Comparison of ENCODE assay signal across 26 cellular contexts in the genomic region with DNA sequence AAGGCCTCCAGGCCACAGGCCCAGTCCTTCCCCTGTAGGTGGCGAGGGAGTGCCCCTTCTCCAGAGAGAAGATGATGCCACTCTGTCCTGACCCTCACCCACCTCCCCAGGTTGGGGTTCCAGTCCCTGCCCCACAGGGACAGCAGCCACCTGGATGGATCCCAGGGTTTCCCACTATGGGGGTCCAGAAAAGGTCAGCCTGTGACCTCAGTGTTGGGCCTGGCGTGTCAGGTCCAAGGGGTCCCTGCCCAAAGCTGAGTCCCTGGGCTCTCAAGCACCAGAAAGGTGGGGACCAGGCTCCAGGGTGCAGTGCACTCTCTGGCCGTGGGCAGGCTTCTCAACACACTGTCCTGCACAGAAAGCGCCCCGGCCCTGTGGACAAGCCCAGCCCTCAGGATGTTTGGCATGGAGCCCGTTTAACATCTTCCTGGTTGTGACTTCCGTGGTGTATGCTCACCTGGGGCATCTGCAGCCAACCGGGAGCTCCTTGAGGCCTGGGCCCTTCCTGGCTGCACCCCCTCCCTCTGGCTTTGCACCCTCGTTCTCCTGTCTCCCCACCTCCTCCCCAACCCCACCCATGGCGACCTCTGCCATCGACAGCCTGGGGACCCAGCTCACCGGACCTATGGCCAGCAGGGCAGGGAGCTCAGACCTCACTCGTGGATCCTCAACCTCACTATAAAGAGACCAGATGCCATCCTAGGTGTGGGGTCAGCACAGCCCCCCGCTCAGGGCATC. TPM values are rescaled to one million over a fixed set of nuclear protein-coding genes. Genes with fewer than 3 reads are reported as not detected.
DNase-seq lines count a peak whose midpoint lies in the region; ATAC-seq and TF ChIP-seq lines count a peak whose summit lies in the region.
"Had no signal": no experiment of that assay in that cellular context is flagged by ENCODE, and none has a peak within 500 bp of the region (broad histone marks: within the 10 kb centered on the region; RNA-seq: fewer than 3 reads in every experiment).

No MANE protein-coding gene starts in this region.

- DNase-seq in cardiac septum (ENCODE audit: low spot score), result peak; percentile 64
- DNase-seq in left cardiac atrium, result no peak
- DNase-seq in islet precursor cell, result peak; percentile 38
- peak; percentile 8 for DNase-seq in progenitor cell of endocrine pancreas (ENCODE audit: low spot score, unreplicated experiment)
- DNase-seq in aorta, result peak; percentile 29 to 64
- DNase-seq in HPDE6-E6E7 (ENCODE audit: extremely low spot score), result no peak
- no peak for DNase-seq in NCI-H1105 treated with DMSO at 0.1 percent for 48 hours (lab: John Stamatoyannopoulos, UW)
- DNase-seq: ACHN; activated CD4-positive, alpha-beta T cell treated with anti-CD3 and anti-CD28 coated beads, Interleukin-2, amount 10 ng/mL, durations not matched to agents 7 days and 5 days; activated CD8-positive, alpha-beta memory T cell treated with anti-CD3 and anti-CD28 coated beads, Interleukin-2, amount 10 ng/mL, durations not matched to agents 7 days and 5 days; activated naive CD8-positive, alpha-beta T cell treated with anti-CD3 and anti-CD28 coated beads, Interleukin-2, amount 50 U/mL, for 24 hours; cerebellar nuclear complex; COR-L47; effector CD8-positive, alpha-beta T cell; erythroblast; foreskin fibroblast; GDM1; NCI-H2081; NCI-H226; NCI-H774; nucleus accumbens had no signal

- H3K27ac ChIP-seq in aorta (ENCODE audit: low read depth in 1 of 2, low read length in 2 of 2), result no peak overlapping the region
- H3K27ac ChIP-seq: RWPE1, VCaP had no signal

- intact Hi-C loops in cardiac septum (cut with DNase I), result no loop called here
- intact Hi-C loops in left cardiac atrium (cut with DNase I), result no loop called here
- intact Hi-C loops in aorta (cut with DNase I), result no loop called here

- no peaks in the 10 kb centered on the region for H3K9me3 Mint-ChIP-seq in progenitor cell of endocrine pancreas (ENCODE audit: low read depth)
- H3K9me3 Mint-ChIP-seq: activated CD4-positive, alpha-beta T cell treated with anti-CD3 and anti-CD28 coated beads, Interleukin-2, amount 10 ng/mL, durations not matched to agents 7 days and 5 days; activated naive CD8-positive, alpha-beta T cell treated with anti-CD3 and anti-CD28 coated beads, Interleukin-2, amount 50 U/mL, for 24 hours; activated T-helper 17 cell treated with anti-CD3 and anti-CD28 coated beads, Interleukin-2, amount 50 U/mL, for 72 hours had no signal

- no peaks in the 10 kb centered on the region for H3K36me3 ChIP-seq in aorta (ENCODE audit: control insufficient read depth in 1 of 2, insufficient read depth in 2 of 2, low read length in 1 of 2)
- H3K36me3 ChIP-seq: BLaER1 had no signal

- H3K4me3 Mint-ChIP-seq in progenitor cell of endocrine pancreas (ENCODE audit: low read depth), result no peak overlapping the region
- H3K4me3 Mint-ChIP-seq: activated CD4-positive, alpha-beta T cell treated with anti-CD3 and anti-CD28 coated beads, Interleukin-2, amount 10 ng/mL, durations not matched to agents 7 days and 5 days; activated CD8-positive, alpha-beta memory T cell treated with anti-CD3 and anti-CD28 coated beads, Interleukin-2, amount 10 ng/mL, durations not matched to agents 7 days and 5 days; activated naive CD8-positive, alpha-beta T cell treated with anti-CD3 and anti-CD28 coated beads, Interleukin-2, amount 50 U/mL, for 24 hours; activated T-helper 17 cell treated with anti-CD3 and anti-CD28 coated beads, Interleukin-2, amount 50 U/mL, for 72 hours had no signal

- H3K36me3 Mint-ChIP-seq in progenitor cell of endocrine pancreas (ENCODE audit: insufficient read depth), result no peaks in the 10 kb centered on the region
- H3K36me3 Mint-ChIP-seq: activated CD8-positive, alpha-beta memory T cell treated with anti-CD3 and anti-CD28 coated beads, Interleukin-2, amount 10 ng/mL, durations not matched to agents 7 days and 5 days had no signal

- H3K4me1 Mint-ChIP-seq in progenitor cell of endocrine pancreas (ENCODE audit: low read depth), result no peaks in the 10 kb centered on the region
- H3K4me1 Mint-ChIP-seq: activated CD4-positive, alpha-beta T cell treated with anti-CD3 and anti-CD28 coated beads, Interleukin-2, amount 10 ng/mL, durations not matched to agents 7 days and 5 days; activated CD8-positive, alpha-beta memory T cell treated with anti-CD3 and anti-CD28 coated beads, Interleukin-2, amount 10 ng/mL, durations not matched to agents 7 days and 5 days; activated naive CD8-positive, alpha-beta T cell treated with anti-CD3 and anti-CD28 coated beads, Interleukin-2, amount 50 U/mL, for 24 hours; activated T-helper 17 cell treated with anti-CD3 and anti-CD28 coated beads, Interleukin-2, amount 50 U/mL, for 72 hours had no signal

- H3K4me3 ChIP-seq in aorta (ENCODE audit: low read length in 2 of 2), result no peak overlapping the region
- H3K4me3 ChIP-seq: BLaER1 had no signal

- 83 to 84% methylated on average over 14 of the region's 14 CpGs for WGBS in aorta, 2 donors

- ATAC-seq in left cardiac atrium, result no peak
- peak; percentile 23 for ATAC-seq in aorta (ENCODE audit: low FRiP score)
- ATAC-seq in HG03565 (IDR thresholded peaks at IDR 0.05; ENCODE audit: unreplicated experiment), result no peak
- ATAC-seq: activated CD8-positive, alpha-beta memory T cell treated with anti-CD3 and anti-CD28 coated beads, Interleukin-2, amount 10 ng/mL, durations not matched to agents 7 days and 5 days; activated naive CD8-positive, alpha-beta T cell treated with anti-CD3 and anti-CD28 coated beads, Interleukin-2, amount 50 U/mL, for 24 hours; activated T-helper 17 cell treated with anti-CD3 and anti-CD28 coated beads, Interleukin-2, amount 50 U/mL, for 72 hours had no signal

- no peaks in the 10 kb centered on the region for H3K27me3 Mint-ChIP-seq in progenitor cell of endocrine pancreas
- H3K27me3 Mint-ChIP-seq: activated CD8-positive, alpha-beta memory T cell treated with anti-CD3 and anti-CD28 coated beads, Interleukin-2, amount 10 ng/mL, durations not matched to agents 7 days and 5 days; activated naive CD8-positive, alpha-beta T cell treated with anti-CD3 and anti-CD28 coated beads, Interleukin-2, amount 50 U/mL, for 24 hours had no signal

- no peaks in the 10 kb centered on the region for H3K4me1 ChIP-seq in aorta (ENCODE audit: control insufficient read depth in 1 of 2, insufficient read depth in 2 of 2, low read length in 2 of 2)

- H3K27me3 ChIP-seq in aorta (ENCODE audit: control insufficient read depth in 1 of 2, insufficient read depth in 2 of 2, low read length in 1 of 2), result no peaks in the 10 kb centered on the region
- H3K27me3 ChIP-seq: BLaER1 had no signal

- TF ChIP-seq CTCF in progenitor cell of endocrine pancreas (IDR thresholded peaks at IDR 0.05; ENCODE audit: unreplicated experiment), result no peak

- no peaks in the 10 kb centered on the region for H3K9me3 ChIP-seq in aorta (ENCODE audit: control insufficient read depth, low read length)
- H3K9me3 ChIP-seq: BLaER1 had no signal

- no peak overlapping the region for H3K27ac Mint-ChIP-seq in progenitor cell of endocrine pancreas
- H3K27ac Mint-ChIP-seq: activated CD4-positive, alpha-beta T cell treated with anti-CD3 and anti-CD28 coated beads, Interleukin-2, amount 10 ng/mL, durations not matched to agents 7 days and 5 days; activated CD8-positive, alpha-beta memory T cell treated with anti-CD3 and anti-CD28 coated beads, Interleukin-2, amount 10 ng/mL, durations not matched to agents 7 days and 5 days; activated naive CD8-positive, alpha-beta T cell treated with anti-CD3 and anti-CD28 coated beads, Interleukin-2, amount 50 U/mL, for 24 hours; activated T-helper 17 cell treated with anti-CD3 and anti-CD28 coated beads, Interleukin-2, amount 50 U/mL, for 72 hours had no signal

RNA-seq across cellular contexts. Expression of gene PPP2R2D, which starts 58.3 kb away (rescaled TPM):
- total RNA-seq in cardiac septum, result 35.3 TPM
- total RNA-seq in left cardiac atrium, result 10 to 100 TPM; 30.0 to 38.4 TPM
- total RNA-seq in progenitor cell of endocrine pancreas, result 41.1 and 43.6 TPM in 2 replicates
- total RNA-seq in aorta, result 10 to 100 TPM; 27.0 to 29.4 TPM
- 10 to 100 TPM; 14.0 to 25.3 TPM for polyA plus RNA-seq in aorta

Comparison
In these comparisons a context has a peak if more than half of its experiments do, and no peak if none do; other contexts are left out.
1. DNase-seq: peak in cardiac septum (single experiment), islet precursor cell (single experiment), progenitor cell of endocrine pancreas (single experiment) and aorta (2 of 2); none in left cardiac atrium (single experiment), HPDE6-E6E7 (single experiment) and NCI-H1105 treated with DMSO at 0.1 percent for 48 hours (single experiment).